ENCODE assay signal across 17 cellular contexts in the genomic region with DNA sequence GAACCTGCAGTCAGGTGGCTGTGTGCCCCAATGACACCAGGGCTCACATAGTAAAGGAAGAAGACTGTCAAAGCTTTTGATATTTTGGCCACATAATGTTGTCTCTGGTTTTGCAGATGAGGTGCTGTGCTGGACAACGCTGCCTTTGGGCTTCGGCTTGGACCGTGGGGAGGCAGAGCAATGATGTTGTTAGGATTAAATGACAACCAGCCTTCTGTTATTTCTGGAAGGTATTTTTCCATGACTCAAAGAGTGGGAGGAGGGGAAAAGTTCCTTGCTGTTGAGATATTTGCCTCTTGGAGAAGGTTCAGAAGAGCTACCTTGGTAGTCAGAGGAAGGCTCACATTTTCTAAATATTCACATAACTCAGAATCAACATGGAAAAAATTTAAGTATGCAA.
DNase-seq lines count a peak whose midpoint lies in the region; ATAC-seq and TF ChIP-seq lines count a peak whose summit lies in the region.
"Had no signal": no experiment of that assay in that cellular context is flagged by ENCODE, and none has a peak within 500 bp of the region (broad histone marks: within the 10 kb centered on the region; RNA-seq: fewer than 3 reads in every experiment).

No MANE protein-coding gene starts in this region.

- DNase-seq in H7 (peak; percentile 3), chondrocyte (ENCODE audit: low spot score) (no peak), myocyte (ENCODE audit: low read depth) (peak; percentile 54), smooth muscle cell (lab: John Stamatoyannopoulos, UW; ENCODE audit: unreplicated experiment) (no peak), CD14-positive monocyte (ENCODE audit: low spot score) (no peak), NCI-H2171 (lab: John Stamatoyannopoulos, UW) (no peak)
- DNase-seq: CD4-positive, alpha-beta memory T cell; GF-D8; GM23248; NCI-H1048; NCI-H146; NCI-H446; NCI-H748 treated with DMSO at 0.1 percent for 48 hours; PC-9 had no signal

- no peak for ATAC-seq in HG03469 (IDR thresholded peaks at IDR 0.05; ENCODE audit: unreplicated experiment)
- ATAC-seq: K562 had no signal

- intact Hi-C loops in CD14-positive monocyte (cut with micrococcal nuclease): no loop called here

- TF ChIP-seq CTCF in chondrocyte (IDR thresholded peaks at IDR 0.05): no peak
- no peak for TF ChIP-seq CTCF in smooth muscle cell (IDR thresholded peaks at IDR 0.05; ENCODE audit: borderline replicate concordance, insufficient read depth, poor library complexity, severe bottlenecking)
- no peak for TF ChIP-seq CTCF in CD14-positive monocyte (IDR thresholded peaks at IDR 0.05)

- H3K27ac Mint-ChIP-seq in chondrocyte (ENCODE audit: unreplicated experiment) (peak overlapping the region; percentile 67), CD14-positive monocyte (no peak overlapping the region)
- H3K27ac Mint-ChIP-seq: B cell; CD4-positive, alpha-beta memory T cell had no signal

- H2AFZ ChIP-seq in smooth muscle cell (ENCODE audit: low read depth): no peak overlapping the region
- H2AFZ ChIP-seq: GM23248, PC-9 had no signal

- H3K9me3 ChIP-seq in smooth muscle cell (replicated peaks; ENCODE audit: low read depth): no peaks in the 10 kb centered on the region

- H3K4me1 Mint-ChIP-seq in chondrocyte (ENCODE audit: low read depth) (peaks cover 20% of the 10 kb centered on the region), CD14-positive monocyte (no peaks in the 10 kb centered on the region)
- H3K4me1 Mint-ChIP-seq: B cell; CD4-positive, alpha-beta memory T cell had no signal

- H3K36me3 ChIP-seq in H7 (replicated peaks; ENCODE audit: control insufficient read depth, insufficient read depth, low read length): no peaks in the 10 kb centered on the region
- H3K36me3 ChIP-seq in smooth muscle cell (ENCODE audit: low read depth): no peaks in the 10 kb centered on the region

- peaks cover 6% of the 10 kb centered on the region for H3K27me3 Mint-ChIP-seq in chondrocyte (ENCODE audit: low read depth)
- H3K27me3 Mint-ChIP-seq in CD14-positive monocyte (ENCODE audit: low read depth in 3 of 3): peaks cover 2 to 15% (median 8%) of the 10 kb centered on the region in 3 donors

- no peaks in the 10 kb centered on the region for H3F3A ChIP-seq in smooth muscle cell (ENCODE audit: low read depth)

- H3K27ac ChIP-seq in smooth muscle cell (ENCODE audit: low read depth): no peak overlapping the region
- H3K27ac ChIP-seq: GM23248, PC-9 had no signal

- H3K27me3 ChIP-seq in H7 (ENCODE audit: control insufficient read depth, insufficient read depth, low read length) (no peaks in the 10 kb centered on the region; the same call in 1 of the 2 replicates), smooth muscle cell (ENCODE audit: low read depth) (peaks cover 13% of the 10 kb centered on the region)

- H3K79me2 ChIP-seq in smooth muscle cell (ENCODE audit: low read depth): no peaks in the 10 kb centered on the region

- peaks cover 4% of the 10 kb centered on the region for H3K4me1 ChIP-seq in smooth muscle cell (ENCODE audit: low read depth)

- H3K9me3 Mint-ChIP-seq in chondrocyte (ENCODE audit: low read depth) (no peaks in the 10 kb centered on the region), CD14-positive monocyte (no peaks in the 10 kb centered on the region)
- H3K9me3 Mint-ChIP-seq: CD4-positive, alpha-beta memory T cell had no signal

- peak overlapping the region; percentile 67 for H3K4me2 ChIP-seq in smooth muscle cell
- H3K4me2 ChIP-seq: PC-9 had no signal

- H3K9ac ChIP-seq in smooth muscle cell (ENCODE audit: low read depth): no peak overlapping the region
- H3K9ac ChIP-seq: GM23248 had no signal

- 41% methylated on average over 3 of the region's 3 CpGs for WGBS in smooth muscle cell (ENCODE audit: low lambda C conversion rate)

- H3K4me3 Mint-ChIP-seq in chondrocyte (ENCODE audit: unreplicated experiment) (no peak overlapping the region), CD14-positive monocyte (peak overlapping the region in 1 of 2 donors; percentile 4)
- H3K4me3 Mint-ChIP-seq: B cell; CD4-positive, alpha-beta memory T cell had no signal

- no peaks in the 10 kb centered on the region for H4K20me1 ChIP-seq in smooth muscle cell (ENCODE audit: low read depth)

- no peaks in the 10 kb centered on the region for H3K36me3 Mint-ChIP-seq in chondrocyte (ENCODE audit: low read depth)
- no peaks in the 10 kb centered on the region for H3K36me3 Mint-ChIP-seq in CD14-positive monocyte
- H3K36me3 Mint-ChIP-seq: CD4-positive, alpha-beta memory T cell had no signal

- H3K4me3 ChIP-seq in H7 (ENCODE audit: insufficient read depth, low read depth, low read length): no peak overlapping the region
- no peak overlapping the region for H3K4me3 ChIP-seq in smooth muscle cell
- H3K4me3 ChIP-seq: GM23248, K562, PC-9 had no signal

Comparison
In these comparisons a context has a peak if more than half of its experiments do, and no peak if none do; other contexts are left out.
1. DNase-seq: peak in H7 (single experiment) and myocyte (single experiment); none in chondrocyte (single experiment), smooth muscle cell (single experiment), CD14-positive monocyte (single experiment) and NCI-H2171 (single experiment).